Comparison of ENCODE assay signal across 1 cellular context in the genomic region with DNA sequence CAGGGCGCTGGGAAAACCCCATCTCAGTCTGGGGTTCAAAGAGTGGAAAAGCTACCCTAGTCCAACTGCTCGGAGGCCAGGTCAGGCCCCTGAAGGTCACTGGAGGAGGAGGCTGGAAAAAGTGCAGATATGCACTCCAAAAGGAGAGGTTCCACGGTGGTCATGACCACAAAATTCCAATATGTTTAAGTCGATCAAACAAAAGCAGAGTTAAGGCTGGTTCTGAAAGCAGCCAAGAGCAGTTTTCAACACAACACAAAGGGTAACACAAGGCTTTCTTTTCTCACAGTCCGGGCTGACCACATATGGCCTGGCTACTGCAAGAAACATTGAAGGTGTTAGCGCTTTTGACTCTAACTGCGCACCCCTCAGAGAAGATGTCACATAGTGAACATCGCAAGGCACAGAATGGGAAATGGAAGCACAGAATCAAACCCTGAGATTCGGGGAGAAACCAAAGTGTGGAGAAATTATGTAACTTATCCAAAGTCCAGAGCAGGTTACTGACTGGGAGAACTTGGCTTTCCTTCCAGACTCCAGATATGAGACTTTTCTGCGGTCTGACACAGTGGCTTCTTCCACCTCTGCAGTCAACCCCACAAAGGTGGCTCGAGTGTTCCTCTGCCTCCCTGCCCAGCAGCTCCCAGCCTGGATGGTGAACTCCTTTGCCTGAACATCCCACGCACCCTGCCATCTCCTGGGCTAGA.
TF ChIP-seq lines count a peak whose summit lies in the region.

No MANE protein-coding gene starts in this region.

TF ChIP-seq in K562, 482 proteins besides CTCF, POLR2A, EP300 and RAD21:
- TF ChIP-seq HDAC2 (IDR thresholded peaks at IDR 0.05) (no peak), ZNF57 (CRISPR knock-in tag; IDR thresholded peaks at IDR 0.05) (no peak)
